In the genomic region with DNA sequence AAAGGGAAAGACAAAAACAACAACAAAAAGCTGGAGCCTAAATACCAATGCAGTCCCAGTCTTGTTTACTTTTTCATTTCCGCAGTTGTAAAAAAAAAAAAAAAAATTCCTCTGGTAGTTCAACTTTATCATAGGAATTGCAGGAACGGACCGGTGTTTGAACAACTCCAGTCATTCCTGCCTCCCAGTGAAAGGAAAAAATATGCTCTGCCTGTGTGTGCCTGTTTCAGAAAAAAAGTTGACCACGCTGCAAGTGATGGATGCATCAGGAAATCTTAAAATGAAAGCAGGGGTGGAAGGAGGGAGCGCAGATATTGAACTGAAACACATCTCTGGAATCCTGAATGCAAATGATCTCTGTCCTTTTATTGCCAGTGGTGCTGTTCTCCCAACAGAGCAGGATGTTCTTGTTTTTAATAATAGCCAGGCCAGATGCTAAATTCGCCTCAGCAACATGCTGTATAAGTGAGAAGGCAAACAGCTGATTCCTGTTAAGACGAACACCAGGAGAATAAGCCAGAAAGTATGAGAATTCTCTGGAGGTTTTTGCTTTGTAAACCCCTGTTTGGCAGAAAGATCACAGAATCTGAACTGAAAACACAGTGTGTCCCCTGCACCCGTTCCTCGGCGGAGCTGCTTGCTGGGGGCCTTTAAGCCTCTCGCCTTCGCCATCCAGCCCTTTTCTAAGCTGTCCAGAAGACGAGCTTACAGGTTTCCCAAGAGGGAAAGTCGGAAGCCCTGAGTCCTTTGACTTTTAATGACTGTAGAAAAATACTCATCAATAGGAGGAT, we compare ENCODE assay signal across 10 cellular contexts.
A peak's percentile ranks its signal among the peaks of the same experiment; 100 is the strongest.
DNase-seq lines count a peak whose midpoint lies in the region; ATAC-seq and TF ChIP-seq lines count a peak whose summit lies in the region.
"Had no signal": no experiment of that assay in that cellular context is flagged by ENCODE, and none has a peak within 500 bp of the region (broad histone marks: within the 10 kb centered on the region; RNA-seq: fewer than 3 reads in every experiment).

No MANE protein-coding gene starts in this region.

- WGBS in esophagus muscularis mucosa, result 37% methylated on average over 14 of the region's 14 CpGs

- H3K9me3 ChIP-seq in esophagus muscularis mucosa, result no peaks in the 10 kb centered on the region

- H3K27me3 Mint-ChIP-seq in nephron (ENCODE audit: low read depth), result no peaks in the 10 kb centered on the region
- H3K27me3 Mint-ChIP-seq in natural killer cell treated with Interleukin-12 subunit alpha and Interleukin-12 subunit beta and Interleukin-15 and Interleukin-18, amount 100 ng/mL, for 72 hours, result no peaks in the 10 kb centered on the region
- H3K27me3 Mint-ChIP-seq: B cell had no signal

- peaks cover 36% of the 10 kb centered on the region for H3K4me1 Mint-ChIP-seq in nephron
- peaks cover 8 to 31% of the 10 kb centered on the region in 2 donors for H3K4me1 Mint-ChIP-seq in natural killer cell treated with Interleukin-12 subunit alpha and Interleukin-12 subunit beta and Interleukin-15 and Interleukin-18, amount 100 ng/mL, for 72 hours (ENCODE audit: low read depth in 2 of 2)

- peaks cover 0 to 6% (median 0%) of the 10 kb centered on the region in 4 donors for H3K4me1 ChIP-seq in esophagus muscularis mucosa

- H3K4me3 Mint-ChIP-seq in nephron, result peak overlapping the region in 2 of 3 experiments; percentile 53 to 61
- no peak overlapping the region for H3K4me3 Mint-ChIP-seq in natural killer cell treated with Interleukin-12 subunit alpha and Interleukin-12 subunit beta and Interleukin-15 and Interleukin-18, amount 100 ng/mL, for 72 hours
- H3K4me3 Mint-ChIP-seq: B cell had no signal

- H3K36me3 Mint-ChIP-seq in nephron (ENCODE audit: low read depth), result no peaks in the 10 kb centered on the region
- H3K36me3 Mint-ChIP-seq in natural killer cell treated with Interleukin-12 subunit alpha and Interleukin-12 subunit beta and Interleukin-15 and Interleukin-18, amount 100 ng/mL, for 72 hours, result peaks cover 6% of the 10 kb centered on the region

- TF ChIP-seq EP300 in esophagus muscularis mucosa (IDR thresholded peaks at IDR 0.05), result no peak

- H3K4me3 ChIP-seq in esophagus muscularis mucosa, result peak overlapping the region; percentile 18 to 45 (median 25)

- peak overlapping the region in 1 of 4 donors; percentile 47 for H3K27ac ChIP-seq in esophagus muscularis mucosa (replicated peaks in 1 of 4)

- H3K27me3 ChIP-seq in esophagus muscularis mucosa, result no peaks in the 10 kb centered on the region

- H3K27ac Mint-ChIP-seq in nephron, result peak overlapping the region; percentile 38 to 67 (median 61)
- H3K27ac Mint-ChIP-seq in natural killer cell treated with Interleukin-12 subunit alpha and Interleukin-12 subunit beta and Interleukin-15 and Interleukin-18, amount 100 ng/mL, for 72 hours, result no peak overlapping the region
- H3K27ac Mint-ChIP-seq: B cell had no signal

- no peaks in the 10 kb centered on the region for H3K36me3 ChIP-seq in esophagus muscularis mucosa

- peak; percentile 11 for DNase-seq in A172 (ENCODE audit: low spot score)
- peak; percentile 74 to 78 for DNase-seq in NCI-H526 (lab: John Stamatoyannopoulos, UW)
- peak; percentile 57 for DNase-seq in esophagus muscularis mucosa (ENCODE audit: extremely low spot score)
- DNase-seq in natural killer cell treated with Interleukin-12 subunit alpha and Interleukin-12 subunit beta and Interleukin-15 and Interleukin-18, amount 100 ng/mL, for 72 hours (ENCODE audit: low spot score), result no peak
- no peak for DNase-seq in mucosa of gallbladder (ENCODE audit: low spot score)
- no peak for DNase-seq in stimulated activated CD4-positive, alpha-beta T cell treated with anti-CD3 and anti-CD28 coated beads, Interleukin-1b, Interleukin-23, amount 100 ng/mL, for 48 hours
- DNase-seq: NCI-H1436 had no signal

- intact Hi-C loops in esophagus muscularis mucosa (cut with DNase I), result no loop called here

- no peaks in the 10 kb centered on the region for H3K9me3 Mint-ChIP-seq in nephron
- peaks cover 4% of the 10 kb centered on the region for H3K9me3 Mint-ChIP-seq in natural killer cell treated with Interleukin-12 subunit alpha and Interleukin-12 subunit beta and Interleukin-15 and Interleukin-18, amount 100 ng/mL, for 72 hours

- no peak for ATAC-seq in natural killer cell treated with Interleukin-12 subunit alpha and Interleukin-12 subunit beta and Interleukin-15 and Interleukin-18, amount 100 ng/mL, for 72 hours
- ATAC-seq in GM21447 (IDR thresholded peaks at IDR 0.05; ENCODE audit: unreplicated experiment), result no peak

- TF ChIP-seq CTCF in esophagus muscularis mucosa (IDR thresholded peaks at IDR 0.05), result no peak
- no peak for TF ChIP-seq CTCF in nephron (IDR thresholded peaks at IDR 0.05; ENCODE audit: unreplicated experiment in 3 of 3)

- TF ChIP-seq POLR2A in esophagus muscularis mucosa (IDR thresholded peaks at IDR 0.05; ENCODE audit: low read depth), result no peak

Comparison
In these comparisons a context has a peak if more than half of its experiments do, and no peak if none do; other contexts are left out.
1. DNase-seq: peak in A172 (single experiment), NCI-H526 (2 of 2) and esophagus muscularis mucosa (single experiment); none in natural killer cell treated with Interleukin-12 subunit alpha and Interleukin-12 subunit beta and Interleukin-15 and Interleukin-18, amount 100 ng/mL, for 72 hours (single experiment), mucosa of gallbladder (single experiment) and stimulated activated CD4-positive, alpha-beta T cell treated with anti-CD3 and anti-CD28 coated beads, Interleukin-1b, Interleukin-23, amount 100 ng/mL, for 48 hours (single experiment).
2. H3K27ac Mint-ChIP-seq: peak in nephron (3 of 3); none in natural killer cell treated with Interleukin-12 subunit alpha and Interleukin-12 subunit beta and Interleukin-15 and Interleukin-18, amount 100 ng/mL, for 72 hours (0 of 2).